In the genomic region with DNA sequence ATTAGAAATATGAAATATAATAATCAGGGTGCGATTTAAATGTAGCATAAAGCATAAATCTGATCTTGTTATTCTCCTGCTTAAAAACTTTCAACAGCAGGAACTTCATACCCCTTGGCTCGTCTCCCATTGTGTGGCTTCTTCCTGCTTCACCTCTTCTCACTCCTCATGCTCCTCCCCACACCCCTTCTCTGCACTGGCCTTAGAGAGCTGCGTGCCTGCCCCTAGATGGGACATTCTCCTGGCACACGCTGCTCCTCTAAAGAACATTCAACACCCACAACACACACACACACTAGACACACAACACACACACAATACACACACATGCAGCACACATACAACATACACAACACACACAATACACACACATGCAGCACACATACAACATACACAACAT, we compare ENCODE assay signal across 19 cellular contexts.
DNase-seq lines count a peak whose midpoint lies in the region; ATAC-seq and TF ChIP-seq lines count a peak whose summit lies in the region.
"Had no signal": no experiment of that assay in that cellular context is flagged by ENCODE, and none has a peak within 500 bp of the region (broad histone marks: within the 10 kb centered on the region; RNA-seq: fewer than 3 reads in every experiment).

No MANE protein-coding gene starts in this region.

- H3K9me3 ChIP-seq in MG63: no peaks in the 10 kb centered on the region
- H3K9me3 ChIP-seq in naive thymus-derived CD4-positive, alpha-beta T cell (ENCODE audit: control insufficient read depth in 2 of 3, low read length in 3 of 3): no peaks in the 10 kb centered on the region
- H3K9me3 ChIP-seq: neutrophil, uterus had no signal

- CTCF ChIA-PET in naive thymus-derived CD4-positive, alpha-beta T cell (lab: Charles Lee): no interaction called here

- peak overlapping the region; percentile 52 for H3K27ac Mint-ChIP-seq in mesothelial cell of epicardium
- no peak overlapping the region for H3K27ac Mint-ChIP-seq in activated naive CD4-positive, alpha-beta T cell treated with anti-CD3 and anti-CD28 coated beads, Interleukin-2, amount 50 U/mL, for 72 hours
- peak overlapping the region in 2 of 9 donors; percentile 14 to 82 for H3K27ac Mint-ChIP-seq in naive thymus-derived CD4-positive, alpha-beta T cell
- H3K27ac Mint-ChIP-seq: activated CD4-positive, alpha-beta T cell treated with anti-CD3 and anti-CD28 coated beads for 36 hours had no signal

- intact Hi-C loops in naive thymus-derived CD4-positive, alpha-beta T cell (cut with micrococcal nuclease): no loop called here

- H3K27ac ChIP-seq in naive thymus-derived CD4-positive, alpha-beta T cell (ENCODE audit: low read depth, low read length): no peak overlapping the region
- H3K27ac ChIP-seq: foreskin keratinocyte, neutrophil, skin epidermis, uterus had no signal

- H3K4me3 ChIP-seq in MG63: no peak overlapping the region
- H3K4me3 ChIP-seq in naive thymus-derived CD4-positive, alpha-beta T cell (ENCODE audit: low read length): no peak overlapping the region
- H3K4me3 ChIP-seq: cardiac muscle cell, skin epidermis, uterus had no signal

- H3K4me1 ChIP-seq in naive thymus-derived CD4-positive, alpha-beta T cell (ENCODE audit: control insufficient read depth in 2 of 2, insufficient read depth in 2 of 2, low read length in 2 of 2): no peaks in the 10 kb centered on the region
- H3K4me1 ChIP-seq: uterus had no signal

- POLR2A ChIA-PET in naive thymus-derived CD4-positive, alpha-beta T cell (lab: Charles Lee): interaction anchor here (0.5 kb wide), 1 partner anchor 121 kb away, joined by 4 read pairs; no protein-coding TSS in a partner anchor

- no peaks in the 10 kb centered on the region for H3K9me3 Mint-ChIP-seq in mesothelial cell of epicardium
- peaks cover 0 to 6% of the 10 kb centered on the region in 2 donors for H3K9me3 Mint-ChIP-seq in activated naive CD4-positive, alpha-beta T cell treated with anti-CD3 and anti-CD28 coated beads, Interleukin-2, amount 50 U/mL, for 72 hours
- no peaks in the 10 kb centered on the region for H3K9me3 Mint-ChIP-seq in naive thymus-derived CD4-positive, alpha-beta T cell

- DNase-seq in Daoy (ENCODE audit: low read depth): peak; percentile 17
- DNase-seq in MG63: peak; percentile 24
- peak; percentile 47 to 50 for DNase-seq in erythroblast (lab: John Stamatoyannopoulos, UW)
- DNase-seq in mesothelial cell of epicardium (ENCODE audit: low spot score in 2 of 2, unreplicated experiment in 2 of 2): no peak
- no peak for DNase-seq in activated naive CD4-positive, alpha-beta T cell treated with anti-CD3 and anti-CD28 coated beads, Interleukin-2, amount 50 U/mL, for 72 hours (ENCODE audit: low spot score in 2 of 2)
- DNase-seq in occipital lobe (lab: John Stamatoyannopoulos, UW): no peak
- no peak for DNase-seq in naive thymus-derived CD4-positive, alpha-beta T cell
- DNase-seq: activated CD4-positive, alpha-beta T cell treated with anti-CD3 and anti-CD28 coated beads for 36 hours; activated CD8-positive, alpha-beta memory T cell treated with anti-CD3 and anti-CD28 coated beads, Interleukin-2, amount 50 U/mL, for 4 hours; effector memory CD4-positive, alpha-beta T cell; foreskin keratinocyte; SIG-M5; stimulated activated naive CD8-positive, alpha-beta T cell treated with anti-CD3 and anti-CD28 coated beads, Interleukin-15, Interleukin-2, amounts not matched to agents 100 U/mL and 50 U/mL, for 24 hours; uterus had no signal

- peaks cover 36% of the 10 kb centered on the region for H3K4me1 Mint-ChIP-seq in mesothelial cell of epicardium
- H3K4me1 Mint-ChIP-seq in naive thymus-derived CD4-positive, alpha-beta T cell: peaks cover 0 to 42% (median 26%) of the 10 kb centered on the region in 7 donors

- TF ChIP-seq CTCF in mesothelial cell of epicardium (IDR thresholded peaks at IDR 0.05; ENCODE audit: unreplicated experiment): no peak

- ATAC-seq in activated naive CD4-positive, alpha-beta T cell treated with anti-CD3 and anti-CD28 coated beads, Interleukin-2, amount 50 U/mL, for 72 hours: no peak
- no peak for ATAC-seq in HG03045 (IDR thresholded peaks at IDR 0.05; ENCODE audit: unreplicated experiment)
- no peak for ATAC-seq in naive thymus-derived CD4-positive, alpha-beta T cell
- ATAC-seq: activated CD4-positive, alpha-beta T cell treated with anti-CD3 and anti-CD28 coated beads for 36 hours; foreskin keratinocyte; stimulated activated naive CD8-positive, alpha-beta T cell treated with anti-CD3 and anti-CD28 coated beads, Interleukin-15, Interleukin-2, amounts not matched to agents 100 U/mL and 50 U/mL, for 24 hours had no signal

- no peak overlapping the region for H3K4me3 Mint-ChIP-seq in mesothelial cell of epicardium
- H3K4me3 Mint-ChIP-seq in naive thymus-derived CD4-positive, alpha-beta T cell: no peak overlapping the region
- H3K4me3 Mint-ChIP-seq: activated CD4-positive, alpha-beta T cell treated with anti-CD3 and anti-CD28 coated beads for 36 hours; activated naive CD8-positive, alpha-beta T cell had no signal

- no peak for TF ChIP-seq POLR2A in erythroblast (IDR thresholded peaks at IDR 0.05; ENCODE audit: low read length)

- H3K27me3 Mint-ChIP-seq in mesothelial cell of epicardium (ENCODE audit: low read depth): no peaks in the 10 kb centered on the region
- H3K27me3 Mint-ChIP-seq in naive thymus-derived CD4-positive, alpha-beta T cell: no peaks in the 10 kb centered on the region
- H3K27me3 Mint-ChIP-seq: activated CD4-positive, alpha-beta T cell treated with anti-CD3 and anti-CD28 coated beads for 36 hours; activated naive CD8-positive, alpha-beta T cell had no signal

- H3K27me3 ChIP-seq in MG63: no peaks in the 10 kb centered on the region
- no peaks in the 10 kb centered on the region for H3K27me3 ChIP-seq in naive thymus-derived CD4-positive, alpha-beta T cell (ENCODE audit: control insufficient read depth in 2 of 2, insufficient read depth in 2 of 2, low read length in 2 of 2)
- H3K27me3 ChIP-seq: cardiac muscle cell, foreskin keratinocyte, neutrophil, uterus had no signal

- peaks cover 28% of the 10 kb centered on the region for H3K36me3 ChIP-seq in MG63
- H3K36me3 ChIP-seq in naive thymus-derived CD4-positive, alpha-beta T cell (ENCODE audit: control insufficient read depth in 2 of 3, insufficient read depth in 3 of 3, low read length in 3 of 3): no peaks in the 10 kb centered on the region
- H3K36me3 ChIP-seq: cardiac muscle cell, neutrophil, uterus had no signal

- H3K36me3 Mint-ChIP-seq in mesothelial cell of epicardium: no peaks in the 10 kb centered on the region
- H3K36me3 Mint-ChIP-seq in activated naive CD4-positive, alpha-beta T cell treated with anti-CD3 and anti-CD28 coated beads, Interleukin-2, amount 50 U/mL, for 72 hours: peaks cover 0 to 4% of the 10 kb centered on the region in 2 donors
- peaks cover 0 to 24% (median 0%) of the 10 kb centered on the region in 5 donors for H3K36me3 Mint-ChIP-seq in naive thymus-derived CD4-positive, alpha-beta T cell

Comparison
In these comparisons a context has a peak if more than half of its experiments do, and no peak if none do; other contexts are left out.
1. DNase-seq: peak in Daoy (single experiment), MG63 (single experiment) and erythroblast (2 of 2); none in mesothelial cell of epicardium (0 of 2), activated naive CD4-positive, alpha-beta T cell treated with anti-CD3 and anti-CD28 coated beads, Interleukin-2, amount 50 U/mL, for 72 hours (0 of 2), occipital lobe (single experiment) and naive thymus-derived CD4-positive, alpha-beta T cell (0 of 9).